Comparison of ENCODE assay signal across 21 cellular contexts in the genomic region with DNA sequence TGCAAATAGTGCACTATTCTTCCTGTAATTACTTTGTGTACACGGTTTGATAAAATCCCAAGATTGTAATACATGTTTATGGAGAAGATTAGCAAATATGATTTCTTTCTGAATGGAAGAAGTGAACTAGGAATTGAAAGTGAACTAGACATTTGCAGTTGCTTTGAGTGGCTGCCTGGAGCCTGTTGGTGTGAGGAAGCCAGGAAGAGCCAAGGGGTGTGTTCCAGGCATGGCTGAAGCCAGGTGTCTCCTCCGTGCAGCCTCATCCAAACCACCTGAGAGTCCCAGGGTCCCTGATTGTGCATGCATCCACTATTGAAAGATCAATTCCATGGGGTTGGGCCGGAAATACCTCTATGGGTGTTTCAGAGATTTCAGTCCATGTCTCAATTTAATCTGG.
DNase-seq lines count a peak whose midpoint lies in the region; ATAC-seq and TF ChIP-seq lines count a peak whose summit lies in the region.
"Had no signal": no experiment of that assay in that cellular context is flagged by ENCODE, and none has a peak within 500 bp of the region (broad histone marks: within the 10 kb centered on the region; RNA-seq: fewer than 3 reads in every experiment).

No MANE protein-coding gene starts in this region.

- H3K4me2 ChIP-seq in Karpas-422 (ENCODE audit: low read depth, low read length, poor library complexity, severe bottlenecking) = no peak overlapping the region

- H3K4me3 ChIP-seq in Karpas-422 (ENCODE audit: low read length) = no peak overlapping the region
- H3K4me3 ChIP-seq in mucosa of descending colon = no peak overlapping the region
- H3K4me3 ChIP-seq in lower lobe of right lung = no peak overlapping the region
- H3K4me3 ChIP-seq: GM23248, Peyer's patch had no signal

- H3K4me1 ChIP-seq in Karpas-422 (ENCODE audit: low read length) (no peaks in the 10 kb centered on the region), mucosa of descending colon (ENCODE audit: low read depth) (no peaks in the 10 kb centered on the region), lower lobe of right lung (no peaks in the 10 kb centered on the region)
- H3K4me1 ChIP-seq: Peyer's patch had no signal

- DNase-seq in NCI-H748 (lab: John Stamatoyannopoulos, UW; ENCODE audit: unreplicated experiment) (peak; percentile 47), NCI-H748 treated with DMSO at 0.1 percent for 48 hours (lab: John Stamatoyannopoulos, UW) (no peak), Karpas-422 (peak; percentile 27), SW480 (ENCODE audit: low spot score) (peak; percentile 66), mucosa of descending colon (no peak), RKO (ENCODE audit: low spot score) (no peak), lower lobe of right lung (no peak)
- no peak for DNase-seq in activated CD4-positive, alpha-beta T cell treated with anti-CD3 and anti-CD28 coated beads for 48 hours
- DNase-seq: 8988T, DMS153, DND-41, GM23248, H7, NCI-H1092, NCI-H1417 treated with DMSO at 0.1 percent for 48 hours, NCI-H1694 treated with DMSO at 0.1 percent for 48 hours, NCI-H2081, NCI-H446, NCI-H524 treated with DMSO at 0.1 percent for 48 hours, Peyer's patch, T-helper 1 cell had no signal

- H4K20me1 ChIP-seq in Karpas-422 (ENCODE audit: insufficient read depth, low read depth, low read length) = no peaks in the 10 kb centered on the region

- no peak overlapping the region for H2AFZ ChIP-seq in Karpas-422 (ENCODE audit: low read length)
- H2AFZ ChIP-seq: GM23248 had no signal

- TF ChIP-seq CTCF in mucosa of descending colon (IDR thresholded peaks at IDR 0.05) (no peak), lower lobe of right lung (IDR thresholded peaks at IDR 0.05) (no peak)

- ATAC-seq in mucosa of descending colon (peak; percentile 47), lower lobe of right lung (no peak)

- H3K36me3 ChIP-seq in Karpas-422 (ENCODE audit: insufficient read depth, low read length) (no peaks in the 10 kb centered on the region), mucosa of descending colon (ENCODE audit: low read depth) (no peaks in the 10 kb centered on the region), lower lobe of right lung (no peaks in the 10 kb centered on the region)
- H3K36me3 ChIP-seq: Peyer's patch had no signal

- H3K9ac ChIP-seq in Karpas-422 (ENCODE audit: low read length) = no peak overlapping the region
- H3K9ac ChIP-seq: GM23248 had no signal

- H3K79me2 ChIP-seq in Karpas-422 (ENCODE audit: low read length) = no peaks in the 10 kb centered on the region

- H3K27ac ChIP-seq in Karpas-422 (ENCODE audit: low read length) (no peak overlapping the region), lower lobe of right lung (no peak overlapping the region)
- H3K27ac ChIP-seq: GM23248, Peyer's patch had no signal

- no peaks in the 10 kb centered on the region for H3K9me3 ChIP-seq in Karpas-422 (ENCODE audit: low read length)
- H3K9me3 ChIP-seq in mucosa of descending colon = no peaks in the 10 kb centered on the region
- no peaks in the 10 kb centered on the region for H3K9me3 ChIP-seq in lower lobe of right lung
- H3K9me3 ChIP-seq: Peyer's patch had no signal

- intact Hi-C loops in mucosa of descending colon (cut with DNase I, micrococcal nuclease) = no loop called here
- intact Hi-C loops in lower lobe of right lung (cut with DNase I) = no loop called here

- H3K27me3 ChIP-seq in Karpas-422 (ENCODE audit: low read length) (no peaks in the 10 kb centered on the region), lower lobe of right lung (ENCODE audit: low read depth) (no peaks in the 10 kb centered on the region)
- H3K27me3 ChIP-seq: Peyer's patch had no signal

- H3K9me2 ChIP-seq in Karpas-422 (replicated peaks; ENCODE audit: insufficient read depth, low read length) = no peaks in the 10 kb centered on the region

Comparison
In these comparisons a context has a peak if more than half of its experiments do, and no peak if none do; other contexts are left out.
1. DNase-seq: peak in NCI-H748 (single experiment), Karpas-422 (single experiment) and SW480 (single experiment); none in NCI-H748 treated with DMSO at 0.1 percent for 48 hours (single experiment), mucosa of descending colon (0 of 3), RKO (single experiment), lower lobe of right lung (single experiment) and activated CD4-positive, alpha-beta T cell treated with anti-CD3 and anti-CD28 coated beads for 48 hours (single experiment).